ENCODE assay signal across 12 cellular contexts in the genomic region with DNA sequence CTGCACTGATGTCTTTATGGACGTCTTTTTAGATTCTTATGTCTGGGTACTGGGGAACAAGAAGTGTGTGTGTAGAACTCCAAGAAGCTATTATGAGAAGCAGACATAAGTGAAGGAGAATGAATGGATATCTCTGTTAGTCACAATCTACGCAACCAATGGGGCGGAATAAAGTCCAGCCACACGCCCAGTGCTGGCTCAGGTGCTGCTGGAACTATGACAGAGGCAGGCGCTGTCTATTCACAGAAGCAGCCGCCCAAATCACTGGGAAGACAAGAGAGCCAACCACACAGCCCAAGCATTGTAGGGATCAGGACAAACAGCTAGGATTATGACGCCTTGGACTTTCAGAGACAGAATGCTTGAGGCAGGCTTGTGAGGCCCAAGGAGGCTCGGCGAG. TPM values are rescaled to one million over a fixed set of nuclear protein-coding genes. Genes with fewer than 3 reads are reported as not detected.
DNase-seq lines count a peak whose midpoint lies in the region; ATAC-seq and TF ChIP-seq lines count a peak whose summit lies in the region.
"Had no signal": no experiment of that assay in that cellular context is flagged by ENCODE, and none has a peak within 500 bp of the region (broad histone marks: within the 10 kb centered on the region; RNA-seq: fewer than 3 reads in every experiment).

No MANE protein-coding gene starts in this region.

- TF ChIP-seq POLR2A in heart left ventricle (IDR thresholded peaks at IDR 0.05) (no peak), right lobe of liver (IDR thresholded peaks at IDR 0.05) (no peak), vagina (IDR thresholded peaks at IDR 0.05) (no peak)

- peak; percentile 27 for ATAC-seq in Right ventricle myocardium superior (ENCODE audit: poor library complexity)
- no peak for ATAC-seq in heart left ventricle
- ATAC-seq in central memory CD8-positive, alpha-beta T cell (replicated peaks; ENCODE audit: extremely low read depth, poor library complexity, severe bottlenecking): no peak
- ATAC-seq in right lobe of liver: peak; percentile 74 to 84 (median 77)

- no peak for DNase-seq in Right ventricle myocardium superior
- no peak for DNase-seq in heart left ventricle
- DNase-seq in central memory CD8-positive, alpha-beta T cell (ENCODE audit: low spot score in 2 of 2): no peak
- DNase-seq in right lobe of liver: peak; percentile 53 to 79 (median 74)
- no peak for DNase-seq in vagina (ENCODE audit: extremely low spot score in 2 of 2)
- no peak for DNase-seq in AG08396 (ENCODE audit: low spot score)
- DNase-seq in MV-4-11 (lab: John Stamatoyannopoulos, UW): no peak
- no peak for DNase-seq in cardiac septum (ENCODE audit: low spot score)
- DNase-seq: NCI-H187, SIG-M5 had no signal

- H3K9me3 Mint-ChIP-seq in central memory CD8-positive, alpha-beta T cell: peaks cover 4% of the 10 kb centered on the region

- TF ChIP-seq CTCF in heart left ventricle (IDR thresholded peaks at IDR 0.05) (no peak), right lobe of liver (IDR thresholded peaks at IDR 0.05) (no peak), vagina (IDR thresholded peaks at IDR 0.05) (no peak)

- intact Hi-C loops in Right ventricle myocardium superior (cut with DNase I): no loop called here
- intact Hi-C loops in heart left ventricle (cut with DNase I): loop anchor here in 5 of 10 donors (5.0 to 10.0 kb wide), 3 partner anchors 68 to 220 kb away; a partner anchor contains a TSS
- intact Hi-C loops in right lobe of liver (cut with DNase I): loop anchor here in 1 of 2 donors (10.0 kb wide), 1 partner anchor 60 kb away; no protein-coding TSS in a partner anchor
- intact Hi-C loops in vagina (cut with DNase I): no loop called here
- intact Hi-C loops in cardiac septum (cut with DNase I): loop anchor here (10.0 kb wide), 1 partner anchor 70 kb away; a partner anchor contains a TSS

- peaks cover 69% of the 10 kb centered on the region for H3K4me1 Mint-ChIP-seq in central memory CD8-positive, alpha-beta T cell

- peaks cover 0 to 76% (median 54%) of the 10 kb centered on the region in 9 donors for H3K36me3 ChIP-seq in heart left ventricle
- peaks cover 0 to 84% (median 35%) of the 10 kb centered on the region in 4 donors for H3K36me3 ChIP-seq in right lobe of liver
- H3K36me3 ChIP-seq in vagina: peaks cover 0 to 36% of the 10 kb centered on the region in 2 donors

- peaks cover 0 to 53% (median 0%) of the 10 kb centered on the region in 12 donors for H3K4me1 ChIP-seq in heart left ventricle
- H3K4me1 ChIP-seq in right lobe of liver: peaks cover 0 to 14% (median 0%) of the 10 kb centered on the region in 4 donors
- peaks cover 10% of the 10 kb centered on the region for H3K4me1 ChIP-seq in vagina

- no peak overlapping the region for H3K4me3 ChIP-seq in heart left ventricle
- H3K4me3 ChIP-seq in right lobe of liver: no peak overlapping the region
- H3K4me3 ChIP-seq in vagina: no peak overlapping the region
- H3K4me3 ChIP-seq: GM12878 had no signal

- H3K27me3 Mint-ChIP-seq in central memory CD8-positive, alpha-beta T cell: no peaks in the 10 kb centered on the region

- H3K27ac Mint-ChIP-seq in central memory CD8-positive, alpha-beta T cell (ENCODE audit: low read depth): peak overlapping the region; percentile 95

- H3K9me3 ChIP-seq in heart left ventricle: peaks cover 0 to 11% (median 7%) of the 10 kb centered on the region in 12 donors
- H3K9me3 ChIP-seq in right lobe of liver: no peaks in the 10 kb centered on the region
- H3K9me3 ChIP-seq in vagina: peaks cover 5% of the 10 kb centered on the region

- H3K27ac ChIP-seq in heart left ventricle (no peak overlapping the region), right lobe of liver (peak overlapping the region in 2 of 3 donors; percentile 10 to 29), vagina (peak overlapping the region; percentile 72)
- H3K27ac ChIP-seq: VCaP had no signal

- no peaks in the 10 kb centered on the region for H3K27me3 ChIP-seq in heart left ventricle
- H3K27me3 ChIP-seq in right lobe of liver: no peaks in the 10 kb centered on the region
- H3K27me3 ChIP-seq in vagina: no peaks in the 10 kb centered on the region

- WGBS in heart left ventricle, 4 donors: 91 to 95% (median 94%) methylated on average over 9 of the region's 9 CpGs
- 61% methylated on average over 6 of the region's 9 CpGs for WGBS in right lobe of liver (ENCODE audit: insufficient coverage, low coverage, low lambda C conversion rate, missing lambda C conversion rate)

- H3K4me3 Mint-ChIP-seq in central memory CD8-positive, alpha-beta T cell: no peak overlapping the region

- H3K36me3 Mint-ChIP-seq in central memory CD8-positive, alpha-beta T cell (ENCODE audit: insufficient read depth): peaks cover 43% of the 10 kb centered on the region

RNA-seq across cellular contexts. Expression of a gene that starts 43.9 kb away (rescaled TPM):
- 31.9 TPM for total RNA-seq in Right ventricle myocardium superior
- total RNA-seq in heart left ventricle: 100 to 1,000 TPM in 2 of 9 donors, 10 to 100 TPM in 7; 24.4 to 262 (median 33.0) TPM
- 10 to 100 TPM; 61.0 to 64.1 TPM for polyA plus RNA-seq in heart left ventricle
- total RNA-seq in right lobe of liver: 10 to 100 TPM in 3 of 6 experiments, 1 to 10 TPM in 3; 5.5 to 16.1 (median 8.6) TPM
- total RNA-seq in vagina: 55.7 TPM
- total RNA-seq in cardiac septum: 22.0 TPM

Comparison
In these comparisons a context has a peak if more than half of its experiments do, and no peak if none do; other contexts are left out.
1. ATAC-seq: peak in Right ventricle myocardium superior (single experiment) and right lobe of liver (4 of 4); none in heart left ventricle (0 of 4) and central memory CD8-positive, alpha-beta T cell (single experiment).
2. DNase-seq: peak in right lobe of liver (3 of 3); none in Right ventricle myocardium superior (single experiment), heart left ventricle (0 of 5), central memory CD8-positive, alpha-beta T cell (0 of 2), vagina (0 of 2), AG08396 (single experiment), MV-4-11 (single experiment) and cardiac septum (single experiment).
3. H3K27ac ChIP-seq: peak in right lobe of liver (2 of 3) and vagina (single experiment); none in heart left ventricle (0 of 12).